Comparison of ENCODE assay signal across 15 cellular contexts in the genomic region with DNA sequence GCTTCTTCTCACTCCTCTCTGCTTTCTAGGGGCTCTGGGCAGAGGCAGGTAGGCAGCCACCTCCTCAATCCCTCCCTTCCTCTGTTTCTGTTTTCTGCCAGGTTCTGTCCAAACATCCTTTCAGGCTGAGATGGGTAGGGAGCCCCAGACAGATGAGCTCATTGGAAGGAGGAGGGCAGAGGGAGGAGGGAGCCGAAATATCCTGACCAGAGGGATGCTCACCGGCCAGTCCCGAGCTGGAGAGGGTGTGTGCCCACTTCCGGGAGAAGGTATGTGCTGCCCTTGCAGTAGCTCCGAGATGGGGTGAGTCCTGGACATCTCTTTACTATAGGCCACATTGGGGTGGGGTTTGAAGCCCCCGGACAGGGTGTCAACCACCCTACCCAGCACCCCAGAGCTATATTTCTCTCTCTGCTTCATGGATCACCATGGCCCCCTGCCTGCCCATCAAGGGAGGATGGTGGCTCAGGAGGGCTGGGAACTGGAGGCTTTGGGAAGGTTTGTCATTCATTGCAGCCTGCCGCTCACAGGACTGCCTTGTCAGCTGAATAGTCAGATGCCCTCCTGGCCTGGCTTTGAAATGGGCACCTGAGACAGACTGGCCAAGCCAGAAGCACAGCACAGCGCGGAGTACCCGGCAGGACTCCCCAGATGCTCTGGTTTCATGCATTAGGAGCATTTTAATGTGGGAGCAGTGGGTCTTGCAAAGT. TPM values are rescaled to one million over a fixed set of nuclear protein-coding genes. Genes with fewer than 3 reads are reported as not detected.
"Had no signal": no experiment of that assay in that cellular context is flagged by ENCODE, and none has a peak within 500 bp of the region (broad histone marks: within the 10 kb centered on the region; RNA-seq: fewer than 3 reads in every experiment).

No MANE protein-coding gene starts in this region.

- ATAC-seq: left lobe of liver, right cardiac atrium had no signal

- H3K4me3 Mint-ChIP-seq: activated naive CD4-positive, alpha-beta T cell treated with anti-CD3 and anti-CD28 coated beads for 36 hours; activated T-helper 17 cell treated with anti-CD3 and anti-CD28 coated beads, Interleukin-2, amount 50 U/mL, for 72 hours; naive thymus-derived CD4-positive, alpha-beta T cell had no signal

- H3K4me1 Mint-ChIP-seq: activated T-helper 17 cell treated with anti-CD3 and anti-CD28 coated beads, Interleukin-2, amount 50 U/mL, for 72 hours had no signal

- H3K27ac Mint-ChIP-seq: activated naive CD4-positive, alpha-beta T cell treated with anti-CD3 and anti-CD28 coated beads for 36 hours; activated T-helper 17 cell treated with anti-CD3 and anti-CD28 coated beads, Interleukin-2, amount 50 U/mL, for 72 hours; naive thymus-derived CD4-positive, alpha-beta T cell had no signal

- H3K9me3 Mint-ChIP-seq: activated naive CD4-positive, alpha-beta T cell treated with anti-CD3 and anti-CD28 coated beads for 36 hours; activated T-helper 17 cell treated with anti-CD3 and anti-CD28 coated beads, Interleukin-2, amount 50 U/mL, for 72 hours; naive thymus-derived CD4-positive, alpha-beta T cell; stimulated activated naive CD8-positive, alpha-beta T cell treated with anti-CD3 and anti-CD28 coated beads, Interleukin-15, amount 100 ng/mL, for 72 hours had no signal

- H3K27ac ChIP-seq: cardiac muscle cell, esophagus muscularis mucosa, upper lobe of left lung had no signal

- FAIRE-seq: small intestine had no signal

- H3K4me3 ChIP-seq: cardiac muscle cell, esophagus muscularis mucosa, mucosa of descending colon, upper lobe of left lung had no signal

- DNase-seq: activated CD4-positive, alpha-beta T cell treated with anti-CD3 and anti-CD28 coated beads for 1 hour; activated CD4-positive, alpha-beta T cell treated with anti-CD3 and anti-CD28 coated beads, Interleukin-2, amount 50 U/mL, for 4 hours; islet precursor cell; mucosa of descending colon; right cardiac atrium; small intestine; upper lobe of left lung had no signal

- H3K36me3 ChIP-seq: cardiac muscle cell, esophagus muscularis mucosa, upper lobe of left lung had no signal

- H3K9me3 ChIP-seq: esophagus muscularis mucosa, mucosa of descending colon, upper lobe of left lung had no signal

- H3K36me3 Mint-ChIP-seq: naive thymus-derived CD4-positive, alpha-beta T cell had no signal

RNA-seq across cellular contexts. Expression of a gene that starts 4.7 kb away (rescaled TPM):
- polyA plus RNA-seq: naive thymus-derived CD4-positive, alpha-beta T cell had no signal

RNA-seq across cellular contexts. Expression of a gene that starts 19.1 kb away (rescaled TPM):
- total RNA-seq: activated naive CD4-positive, alpha-beta T cell treated with anti-CD3 and anti-CD28 coated beads for 36 hours; left lobe of liver; naive thymus-derived CD4-positive, alpha-beta T cell; T-helper 1 cell treated with Interleukin-12 subunit alpha and Interleukin-12 subunit beta and Interleukin-4 antibody, amounts not matched to agents 30 ng/mL and 1 ng/mL, for 36 hours had no signal
- polyA plus RNA-seq: naive thymus-derived CD4-positive, alpha-beta T cell had no signal
